In the genomic region with DNA sequence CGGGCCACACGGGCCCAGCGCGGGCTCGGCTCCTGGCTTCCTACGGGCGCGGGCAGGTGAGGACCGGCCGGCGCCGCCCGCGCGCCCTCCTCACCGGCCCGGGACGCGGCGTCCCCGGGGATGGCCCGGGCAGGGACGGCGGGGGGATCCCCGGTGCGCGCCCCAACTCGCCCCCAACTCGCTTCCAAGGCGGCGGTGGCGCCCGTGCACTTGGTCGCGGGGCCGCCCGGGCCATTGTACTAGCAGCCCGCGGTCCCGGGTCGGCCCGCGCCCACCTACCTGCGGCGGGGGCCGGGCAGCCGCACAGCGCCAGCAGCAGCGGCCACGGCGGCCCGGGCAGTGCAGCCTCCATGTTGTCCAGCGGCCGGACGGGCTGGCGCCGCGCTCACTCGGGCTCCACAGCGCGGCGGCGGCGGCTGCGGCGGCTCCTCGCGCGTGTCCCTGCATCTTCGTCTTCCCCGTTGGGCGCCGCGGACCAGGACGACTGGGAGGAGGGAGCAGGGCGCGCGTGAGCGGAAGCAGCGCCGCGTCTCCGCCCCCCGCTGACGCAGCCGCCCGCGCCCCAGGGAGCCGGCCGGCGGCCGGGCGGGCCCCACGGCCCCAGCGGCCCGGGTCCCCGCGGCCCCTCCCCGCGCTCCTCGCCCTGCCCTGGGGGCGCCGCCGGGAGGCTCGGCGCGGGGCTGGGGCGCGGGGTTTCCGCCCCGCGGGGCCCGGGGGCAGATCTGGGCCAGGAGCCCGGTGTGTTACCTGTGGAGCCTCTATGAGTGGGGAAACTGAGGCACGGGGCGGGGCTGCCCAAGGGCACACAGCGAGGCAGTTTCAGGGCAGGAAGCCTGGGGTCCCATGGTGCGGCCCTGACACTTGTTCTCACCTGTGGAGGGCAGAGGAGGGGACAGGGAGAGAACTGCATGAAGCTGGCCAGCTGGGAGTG, we compare ENCODE assay signal across 7 cellular contexts.
DNase-seq lines count a peak whose midpoint lies in the region; ATAC-seq and TF ChIP-seq lines count a peak whose summit lies in the region.

No MANE protein-coding gene starts in this region.

- peak overlapping the region; percentile 65 for H2BK15ac ChIP-seq in neuronal stem cell (ENCODE audit: low read length)

- H3K4me3 ChIP-seq in GM12864 (ENCODE audit: low read depth, low read length): peak overlapping the region; percentile 73
- peak overlapping the region; percentile 56 to 91 for H3K4me3 ChIP-seq in neuronal stem cell (ENCODE audit: low read length in 2 of 2)

- H3K27ac ChIP-seq in neuronal stem cell (replicated peaks; ENCODE audit: low read length): no peak overlapping the region
- peak overlapping the region; percentile 53 for H3K27ac ChIP-seq in substantia nigra (ENCODE audit: low read depth, low read length, poor library complexity, severe bottlenecking)

- H3K9ac ChIP-seq in neuronal stem cell (ENCODE audit: low read depth, low read length, poor library complexity): peak overlapping the region; percentile 94

- no peak for DNase-seq in GM12864 (ENCODE audit: low read depth)
- DNase-seq in RPMI7951 (ENCODE audit: low read depth): peak; percentile 64
- peak; percentile 23 for DNase-seq in activated gamma-delta T cell treated with anti-CD3 and anti-CD28 coated beads, Interleukin-2, amount 50 U/mL, for 16 hours (ENCODE audit: low read depth)
- DNase-seq in foreskin melanocyte: peak; percentile 36
- no peak for DNase-seq in neuronal stem cell (ENCODE audit: low spot score)
- DNase-seq in substantia nigra (lab: John Stamatoyannopoulos, UW): peak in 40 of 49 donors; percentile 15 to 79 (median 52)

- H2AFZ ChIP-seq in neuronal stem cell (ENCODE audit: low read length): peak overlapping the region; percentile 91

- peaks cover 9 to 29% of the 10 kb centered on the region in 2 donors for H3K4me1 ChIP-seq in neuronal stem cell (ENCODE audit: control insufficient read depth in 2 of 2, insufficient read depth in 1 of 2, low read depth in 1 of 2, low read length in 2 of 2)

- no peak overlapping the region for H3K4ac ChIP-seq in neuronal stem cell (ENCODE audit: low read length)

- no peak overlapping the region for H2BK12ac ChIP-seq in neuronal stem cell (ENCODE audit: low read length)

- H3K23ac ChIP-seq in neuronal stem cell (ENCODE audit: low read depth, low read length, poor library complexity): no peak overlapping the region

- no peak overlapping the region for H4K8ac ChIP-seq in neuronal stem cell (ENCODE audit: low read depth, low read length)

- H2BK120ac ChIP-seq in neuronal stem cell (ENCODE audit: low read depth, low read length): peak overlapping the region; percentile 9

- H3K36me3 ChIP-seq in neuronal stem cell (replicated peaks in 1 of 2; ENCODE audit: control insufficient read depth in 2 of 2, insufficient read depth in 2 of 2, low read length in 2 of 2): no peaks in the 10 kb centered on the region

- no peak for TF ChIP-seq CTCF in GM12864 (IDR thresholded peaks at IDR 0.05; ENCODE audit: low read depth, low read length, missing control alignments)

- H2BK5ac ChIP-seq in neuronal stem cell (ENCODE audit: low read length): no peak overlapping the region

- peak; percentile 56 for ATAC-seq in HG02763 (IDR thresholded peaks at IDR 0.05; ENCODE audit: unreplicated experiment)

- H3K4me2 ChIP-seq in neuronal stem cell (ENCODE audit: insufficient read depth, low read length, poor library complexity, severe bottlenecking): peak overlapping the region; percentile 78

- no peaks in the 10 kb centered on the region for H3K9me3 ChIP-seq in neuronal stem cell (replicated peaks in 1 of 2; ENCODE audit: control insufficient read depth in 2 of 2, insufficient read depth in 1 of 2, low read depth in 1 of 2, low read length in 2 of 2)

- WGBS in neuronal stem cell (ENCODE audit: extremely low coverage in 2 of 2, insufficient read length in 2 of 2, insufficient replicate concordance in 1 of 2), 2 donors: no CpG with 5 or more reads among the region's 118 CpGs

- no peak overlapping the region for H4K91ac ChIP-seq in neuronal stem cell (ENCODE audit: low read depth, low read length, poor library complexity)

- peaks cover 0 to 11% (median 5%) of the 10 kb centered on the region in 3 experiments for H3K27me3 ChIP-seq in neuronal stem cell (ENCODE audit: control insufficient read depth in 3 of 3, insufficient read depth in 3 of 3, low read depth in 1 of 3, low read length in 3 of 3)

- peak overlapping the region; percentile 95 for H3K14ac ChIP-seq in neuronal stem cell (ENCODE audit: low read length)

- H3K18ac ChIP-seq in neuronal stem cell (ENCODE audit: low read length): peak overlapping the region; percentile 80

- H3K79me1 ChIP-seq in neuronal stem cell (ENCODE audit: low read depth, low read length): peaks cover 3% of the 10 kb centered on the region

- peak overlapping the region; percentile 43 for H2AK5ac ChIP-seq in neuronal stem cell (ENCODE audit: low read depth, low read length)

Comparison
In these comparisons a context has a peak if more than half of its experiments do, and no peak if none do; other contexts are left out.
1. DNase-seq: peak in RPMI7951 (single experiment), activated gamma-delta T cell treated with anti-CD3 and anti-CD28 coated beads, Interleukin-2, amount 50 U/mL, for 16 hours (single experiment), foreskin melanocyte (single experiment) and substantia nigra (40 of 49); none in GM12864 (single experiment) and neuronal stem cell (single experiment).